Comparison of ENCODE assay signal across 10 cellular contexts in the genomic region with DNA sequence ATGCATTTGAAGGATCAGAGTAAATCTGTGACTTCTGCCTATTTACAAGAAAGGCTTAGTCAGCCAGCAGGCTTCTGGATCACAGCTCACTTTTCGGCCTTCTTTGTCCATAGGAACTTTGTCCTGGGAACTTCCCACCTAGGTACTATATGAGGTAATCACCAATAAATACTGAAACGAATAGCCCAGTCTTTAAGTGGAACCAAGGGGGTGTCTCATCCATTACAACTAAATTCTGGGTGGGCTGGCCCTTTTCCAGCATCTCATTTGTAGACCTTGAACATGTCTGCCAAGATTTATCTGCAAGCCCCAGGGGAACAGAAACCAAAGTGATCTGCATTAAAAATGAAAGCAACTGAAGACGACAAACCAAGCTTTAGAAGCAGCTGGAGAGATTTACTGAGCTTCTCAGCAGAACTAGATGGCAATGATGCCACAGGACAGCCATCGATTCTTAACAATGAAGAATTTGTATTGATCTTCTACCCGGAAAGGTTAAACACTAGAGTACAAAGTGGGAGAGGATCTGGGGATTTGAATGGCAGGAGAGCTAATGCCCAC. TPM values are rescaled to one million over a fixed set of nuclear protein-coding genes. Genes with fewer than 3 reads are reported as not detected.
DNase-seq lines count a peak whose midpoint lies in the region; ATAC-seq and TF ChIP-seq lines count a peak whose summit lies in the region.
"Had no signal": no experiment of that assay in that cellular context is flagged by ENCODE, and none has a peak within 500 bp of the region (broad histone marks: within the 10 kb centered on the region; RNA-seq: fewer than 3 reads in every experiment).

No MANE protein-coding gene starts in this region.

- H3K27ac ChIP-seq in BLaER1: no peak overlapping the region
- H3K27ac ChIP-seq in neural progenitor cell: no peak overlapping the region
- H3K27ac ChIP-seq in psoas muscle: no peak overlapping the region
- H3K27ac ChIP-seq: parathyroid adenoma had no signal

- H3K27me3 ChIP-seq in BLaER1 (no peaks in the 10 kb centered on the region), neural progenitor cell (peaks cover 10% of the 10 kb centered on the region), psoas muscle (ENCODE audit: insufficient read depth in 3 of 3, low read length in 2 of 3) (peaks cover 2 to 4% (median 3%) of the 10 kb centered on the region in 3 donors)

- ATAC-seq in left colon (peak; percentile 66), psoas muscle (no peak), HG03469 (IDR thresholded peaks at IDR 0.05; ENCODE audit: unreplicated experiment) (no peak)

- TF ChIP-seq CTCF in GM13977 (IDR thresholded peaks at IDR 0.05; ENCODE audit: extremely low read depth, insufficient read depth, missing control alignments) (no peak), neural progenitor cell (IDR thresholded peaks at IDR 0.05) (no peak), psoas muscle (IDR thresholded peaks at IDR 0.05) (no peak)

- DNase-seq in GM13977 (ENCODE audit: low spot score): peak; percentile 69
- DNase-seq in RPMI7951 (ENCODE audit: low read depth): peak; percentile 56
- peak; percentile 27 to 28 for DNase-seq in left colon
- DNase-seq in neural progenitor cell (ENCODE audit: low spot score): no peak
- no peak for DNase-seq in psoas muscle
- DNase-seq in amygdala (lab: John Stamatoyannopoulos, UW): no peak
- DNase-seq: activated CD4-positive, alpha-beta T cell treated with anti-CD3 and anti-CD28 coated beads for 1 hour had no signal

- H3K4me3 Mint-ChIP-seq in neural progenitor cell: no peak overlapping the region

- H4K20me1 ChIP-seq in BLaER1 (no peaks in the 10 kb centered on the region), neural progenitor cell (ENCODE audit: low read depth) (no peaks in the 10 kb centered on the region)

- H3K9ac ChIP-seq in BLaER1: no peak overlapping the region
- H3K9ac ChIP-seq in neural progenitor cell: no peak overlapping the region
- H3K9ac ChIP-seq: parathyroid adenoma had no signal

- H3K36me3 Mint-ChIP-seq in neural progenitor cell: no peaks in the 10 kb centered on the region

- H3K4me2 ChIP-seq in BLaER1 (peak overlapping the region; percentile 39), neural progenitor cell (no peak overlapping the region)

- no peak overlapping the region for H2AFZ ChIP-seq in neural progenitor cell (replicated peaks)
- H2AFZ ChIP-seq: parathyroid adenoma had no signal

- H3K36me3 ChIP-seq in BLaER1 (no peaks in the 10 kb centered on the region), neural progenitor cell (no peaks in the 10 kb centered on the region), psoas muscle (ENCODE audit: insufficient read depth in 1 of 2, low read depth in 1 of 2) (no peaks in the 10 kb centered on the region)

- 44 to 47% (median 47%) methylated on average over 5 of the region's 5 CpGs for WGBS in psoas muscle, 3 donors

- no peak overlapping the region for H3K27ac Mint-ChIP-seq in neural progenitor cell

- peaks cover 12% of the 10 kb centered on the region for H3K27me3 Mint-ChIP-seq in neural progenitor cell (ENCODE audit: insufficient read depth, low read depth)

- H3K79me2 ChIP-seq in neural progenitor cell (ENCODE audit: low read depth): no peaks in the 10 kb centered on the region
- H3K79me2 ChIP-seq: parathyroid adenoma had no signal

- intact Hi-C loops in left colon (cut with DNase I, micrococcal nuclease): no loop called here
- intact Hi-C loops in psoas muscle (cut with DNase I): no loop called here

- H3K9me3 Mint-ChIP-seq in neural progenitor cell: no peaks in the 10 kb centered on the region

- in situ Hi-C loops in GM13977 (cut with MboI; ENCODE audit: low pct_unique_long_range_greater_than_20kb, low sequenced_read_pairs, unreplicated experiment): no loop called here

- peaks cover 30% of the 10 kb centered on the region for H3K4me1 Mint-ChIP-seq in neural progenitor cell

- H3K9me3 ChIP-seq in BLaER1 (no peaks in the 10 kb centered on the region), neural progenitor cell (ENCODE audit: low read depth) (no peaks in the 10 kb centered on the region), psoas muscle (no peaks in the 10 kb centered on the region)

- H3K4me1 ChIP-seq in BLaER1 (peaks cover 15% of the 10 kb centered on the region), neural progenitor cell (peaks cover 7% of the 10 kb centered on the region), psoas muscle (no peaks in the 10 kb centered on the region)
- H3K4me1 ChIP-seq: parathyroid adenoma had no signal

- H3K4me3 ChIP-seq in BLaER1 (no peak overlapping the region), neural progenitor cell (no peak overlapping the region), psoas muscle (no peak overlapping the region)

- H3F3A ChIP-seq in neural progenitor cell (ENCODE audit: low read depth): peaks cover 7% of the 10 kb centered on the region

RNA-seq across cellular contexts. Expression of gene SNX11, which starts 55.5 kb away (rescaled TPM):
- total RNA-seq in RPMI7951 (2014; rRNA removed; shearing (Covaris generic)): 6.4 and 10.4 TPM in 2 replicates
- total RNA-seq in left colon (10 to 100 TPM; 19.2 to 20.7 TPM), neural progenitor cell (ENCODE audit: low replicate concordance) (23.4 and 26.2 TPM in 2 replicates), psoas muscle (10 to 100 TPM; 10.0 to 17.2 (median 12.3) TPM)
- polyA plus RNA-seq in psoas muscle: 10 to 100 TPM; 11.5 to 27.0 (median 25.7) TPM

Comparison
In these comparisons a context has a peak if more than half of its experiments do, and no peak if none do; other contexts are left out.
1. DNase-seq: peak in GM13977 (single experiment), RPMI7951 (single experiment) and left colon (2 of 2); none in neural progenitor cell (single experiment), psoas muscle (0 of 2) and amygdala (0 of 56).